ENCODE assay signal across 28 cellular contexts in the genomic region with DNA sequence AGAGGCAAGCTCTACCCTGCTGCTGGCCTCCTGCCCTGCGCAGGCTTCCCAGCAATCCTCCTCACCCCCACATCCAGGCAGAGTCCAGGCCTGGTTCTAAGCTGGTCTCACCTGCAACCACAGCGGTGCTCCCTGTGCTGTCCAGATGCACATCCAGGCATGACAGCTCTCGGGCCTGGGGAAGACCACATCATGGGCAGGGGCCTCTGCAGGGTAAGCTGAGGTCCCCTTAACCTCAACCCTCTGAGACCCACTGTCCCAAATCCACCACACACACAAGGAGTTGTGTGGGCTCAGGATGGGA. TPM values are rescaled to one million over a fixed set of nuclear protein-coding genes. Genes with fewer than 3 reads are reported as not detected.
A peak's percentile ranks its signal among the peaks of the same experiment; 100 is the strongest.
DNase-seq lines count a peak whose midpoint lies in the region; ATAC-seq, FAIRE-seq and TF ChIP-seq lines count a peak whose summit lies in the region.
"Had no signal": no experiment of that assay in that cellular context is flagged by ENCODE, and none has a peak within 500 bp of the region (broad histone marks: within the 10 kb centered on the region; RNA-seq: fewer than 3 reads in every experiment).

No MANE protein-coding gene starts in this region.

- H3K4me1 Mint-ChIP-seq in WTC11 = peaks cover 32% of the 10 kb centered on the region

- H3K27me3 ChIP-seq in PC-9 (ENCODE audit: insufficient read depth, low read depth) (no peaks in the 10 kb centered on the region), H1 (replicated peaks in 1 of 4; ENCODE audit: control insufficient read depth in 3 of 4, extremely low read depth in 1 of 4, insufficient read depth in 3 of 4, low read length in 3 of 4) (no peaks in the 10 kb centered on the region), stomach (peaks cover 0 to 53% (median 0%) of the 10 kb centered on the region in 3 donors)
- H3K27me3 ChIP-seq: BE2C, MG63 had no signal

- H3K9me3 Mint-ChIP-seq in WTC11 = no peaks in the 10 kb centered on the region
- H3K9me3 Mint-ChIP-seq: CD8-positive, alpha-beta memory T cell; H9; HFFc6 had no signal

- POLR2A ChIA-PET in PC-9 (lab: Charles Lee; ENCODE audit: unreplicated experiment) (interaction anchor here (0.6 kb wide), 1 partner anchor 9 kb away, joined by 3 read pairs; no protein-coding TSS in a partner anchor), H1 (lab: Charles Lee; ENCODE audit: partially characterized antibody) (interaction anchor here (0.9 kb wide), 1 partner anchor 13 kb away, joined by 4 read pairs; no protein-coding TSS in a partner anchor), WTC11 (lab: Charles Lee) (no interaction called here)

- no peak for FAIRE-seq in H1 (lab: Jason Lieb, UNC)
- FAIRE-seq: GM12892, GM19239 had no signal

- intact Hi-C loops in PC-9 (cut with micrococcal nuclease; ENCODE audit: unreplicated experiment) (loop anchor here (5.0 kb wide), 1 partner anchor 49 kb away; no protein-coding TSS in a partner anchor), stomach (cut with DNase I; ENCODE audit: low total_unique reads) (no loop called here)

- H4K5ac ChIP-seq in H1 (ENCODE audit: insufficient read length, low read depth, low read length) = no peak overlapping the region

- no peaks in the 10 kb centered on the region for H3K79me1 ChIP-seq in H1 (ENCODE audit: low read depth, low read length)

- peaks cover 12% of the 10 kb centered on the region; the same call in 1 of the 2 replicates for H3F3A ChIP-seq in PC-9 (ENCODE audit: insufficient read depth, low read depth)

- no peaks in the 10 kb centered on the region for H3K9me3 ChIP-seq in PC-9 (ENCODE audit: insufficient read depth, low read depth)
- H3K9me3 ChIP-seq in H1 (ENCODE audit: insufficient read depth in 2 of 2, low read depth in 1 of 2, low read length in 1 of 2) = no peaks in the 10 kb centered on the region
- no peaks in the 10 kb centered on the region for H3K9me3 ChIP-seq in stomach
- H3K9me3 ChIP-seq: BE2C, MG63 had no signal

- H2BK15ac ChIP-seq in H1 (ENCODE audit: low read length) = 0 out of 2 replicates have a peak overlapping the region, but pooled peaks have one; percentile 46

- WGBS in H1 (ENCODE audit: extremely low coverage in 1 of 2, insufficient coverage in 1 of 2, insufficient read length in 1 of 2, insufficient replicate concordance in 2 of 2, low coverage in 1 of 2, low lambda C conversion rate in 2 of 2, missing lambda C conversion rate in 1 of 2), 2 experiments = 87% methylated on average over 3 of the region's 3 CpGs; no CpG with 5 or more reads in 1 of the 2 experiments
- WGBS in stomach, 5 donors = 60 to 97% (median 92%) methylated on average over 1 to 3 of the region's 3 CpGs

- no peak overlapping the region for H3K4me3 Mint-ChIP-seq in WTC11
- H3K4me3 Mint-ChIP-seq: CD8-positive, alpha-beta memory T cell; H9; HFFc6 had no signal

- H3K14ac ChIP-seq in H1 (ENCODE audit: insufficient read length) = no peak overlapping the region

- peak overlapping the region; percentile 61 for H4K91ac ChIP-seq in H1 (replicated peaks; ENCODE audit: insufficient read length, low read length)

- TF ChIP-seq POLR2A in H1 (IDR thresholded peaks at IDR 0.05; ENCODE audit: control extremely low read depth in 1 of 2, low read depth in 2 of 2, low read length in 2 of 2) = no peak
- no peak for TF ChIP-seq POLR2A in stomach (IDR thresholded peaks at IDR 0.05)

- H3K18ac ChIP-seq in H1 (ENCODE audit: extremely low read depth, low read length) = no peak overlapping the region

- no peak overlapping the region for H2BK20ac ChIP-seq in H1 (ENCODE audit: low read length)

- no peak overlapping the region for H3K23ac ChIP-seq in H1 (ENCODE audit: insufficient read length)

- H3K27ac ChIP-seq in PC-9 (no peak overlapping the region), H1 (ENCODE audit: low read depth, low read length) (no peak overlapping the region), stomach (no peak overlapping the region)

- H3K9ac ChIP-seq in H1 (replicated peaks in 1 of 4; ENCODE audit: extremely low read depth in 1 of 4, low read depth in 3 of 4, low read length in 3 of 4) = no peak overlapping the region

- no peak overlapping the region for H3K4ac ChIP-seq in H1 (replicated peaks; ENCODE audit: insufficient read length, low read depth, low read length)

- DNase-seq in activated CD8-positive, alpha-beta memory T cell treated with anti-CD3 and anti-CD28 coated beads, Interleukin-2, amount 50 U/mL, for 48 hours = peak; percentile 40
- no peak for DNase-seq in activated CD8-positive, alpha-beta memory T cell treated with anti-CD3 and anti-CD28 coated beads, Interleukin-2, amount 50 U/mL, for 4 hours
- no peak for DNase-seq in PC-9
- DNase-seq in H1 (ENCODE audit: low read depth in 1 of 2, low spot score in 2 of 2) = no peak
- peak; percentile 24 for DNase-seq in stomach
- DNase-seq in WTC11 (ENCODE audit: low spot score) = no peak
- no peak for DNase-seq in stimulated activated naive CD4-positive, alpha-beta T cell (lab: John Stamatoyannopoulos, UW)
- no peak for DNase-seq in stimulated activated naive CD4-positive, alpha-beta T cell treated with Interleukin-2 at 50 U/mL for 16 hours (lab: John Stamatoyannopoulos, UW)
- DNase-seq: 8988T, ACHN, BE2C, DMS153, DND-41, HFFc6, KBM-7, MG63, NCI-H2029, NCI-H446, NCI-H524 treated with DMSO at 0.1 percent for 48 hours, NCI-H774, RPMI8226, SHP77 had no signal

- no peak for TF ChIP-seq EP300 in H1 (IDR thresholded peaks at IDR 0.05; ENCODE audit: borderline replicate concordance in 1 of 2, low read depth in 2 of 2, low read length in 2 of 2)
- no peak for TF ChIP-seq EP300 in stomach (IDR thresholded peaks at IDR 0.05)

- 0 out of 2 replicates have a peak overlapping the region, but pooled peaks have one; percentile 27 for H2BK12ac ChIP-seq in H1 (ENCODE audit: low read depth, low read length)

- no peaks in the 10 kb centered on the region for H3K9me2 ChIP-seq in PC-9 (ENCODE audit: insufficient read depth)

- H3K36me3 ChIP-seq in PC-9 (ENCODE audit: low read depth) (no peaks in the 10 kb centered on the region), H1 (ENCODE audit: control insufficient read depth in 2 of 4, insufficient read depth in 4 of 4, low read length in 3 of 4) (no peaks in the 10 kb centered on the region), stomach (no peaks in the 10 kb centered on the region)
- H3K36me3 ChIP-seq: BE2C, MG63 had no signal

- H4K20me1 ChIP-seq in PC-9 (ENCODE audit: insufficient read depth) (no peaks in the 10 kb centered on the region), H1 (replicated peaks in 1 of 2; ENCODE audit: control insufficient read depth in 1 of 2, insufficient read depth in 2 of 2, low read length in 2 of 2) (no peaks in the 10 kb centered on the region)

- no peak overlapping the region for H3K56ac ChIP-seq in H1 (replicated peaks; ENCODE audit: insufficient read length, low read depth, low read length)

- peak overlapping the region; percentile 35; the same call in 1 of the 2 replicates for H2BK5ac ChIP-seq in H1 (ENCODE audit: low read depth, low read length)

- peak overlapping the region; percentile 73; the same call in 1 of the 2 replicates for H4K8ac ChIP-seq in H1 (ENCODE audit: extremely low read depth, insufficient read depth, low read length)

- BruUV-seq in PC-9 (replicated peaks; lab: Mats Ljungman, UMichigan) = no TSS peak

- H3K4me2 ChIP-seq in PC-9 = peak overlapping the region; percentile 93
- H3K4me2 ChIP-seq in H1 (ENCODE audit: insufficient read depth in 1 of 2, low read depth in 2 of 2, low read length in 2 of 2) = no peak overlapping the region

- no peak overlapping the region for H3K27ac Mint-ChIP-seq in WTC11
- H3K27ac Mint-ChIP-seq: CD8-positive, alpha-beta memory T cell; H9; HFFc6 had no signal

- no peak overlapping the region for H2BK120ac ChIP-seq in H1 (replicated peaks; ENCODE audit: low read depth, low read length)

- H3K79me2 ChIP-seq in PC-9 (ENCODE audit: low read depth) (no peaks in the 10 kb centered on the region), H1 (ENCODE audit: control insufficient read depth in 1 of 2, insufficient read depth in 2 of 2, low read length in 2 of 2) (no peaks in the 10 kb centered on the region)

- no peak overlapping the region for H2AK5ac ChIP-seq in H1 (ENCODE audit: low read depth, low read length)

- no peak for ATAC-seq in WTC11

- TF ChIP-seq CTCF in PC-9 (conservative IDR thresholded peaks at IDR 0.05) (no peak), H1 (IDR thresholded peaks at IDR 0.05; ENCODE audit: control extremely low read depth in 1 of 3, insufficient read depth in 1 of 3, low read depth in 1 of 3, low read length in 3 of 3) (no peak), stomach (IDR thresholded peaks at IDR 0.05) (no peak), WTC11 (IDR thresholded peaks at IDR 0.05) (no peak)

- H3K4me1 ChIP-seq in PC-9 (replicated peaks; ENCODE audit: insufficient read depth) (peaks cover 29% of the 10 kb centered on the region), H1 (replicated peaks in 1 of 4; ENCODE audit: control insufficient read depth in 3 of 4, insufficient read depth in 4 of 4, low read length in 3 of 4) (peaks cover 6 to 21% (median 12%) of the 10 kb centered on the region in 4 experiments), stomach (peaks cover 9 to 25% (median 19%) of the 10 kb centered on the region in 4 donors)
- H3K4me1 ChIP-seq: BE2C had no signal

- H3K4me3 ChIP-seq in PC-9 = no peak overlapping the region
- no peak overlapping the region for H3K4me3 ChIP-seq in H1 (ENCODE audit: extremely low read depth in 1 of 4, insufficient read depth in 2 of 4, low read depth in 3 of 4, low read length in 4 of 4)
- H3K4me3 ChIP-seq in stomach = no peak overlapping the region
- H3K4me3 ChIP-seq: MG63 had no signal

- H2AFZ ChIP-seq in PC-9 (no peak overlapping the region), H1 (ENCODE audit: low read length) (no peak overlapping the region)

- no peak for TF ChIP-seq RAD21 in H1 (IDR thresholded peaks at IDR 0.05 in 1 of 2, conservative IDR thresholded peaks at IDR 0.05 in 1 of 2; ENCODE audit: low read depth in 2 of 2, low read length in 2 of 2)

- CTCF ChIA-PET in PC-9 (lab: Charles Lee) (interaction anchor here (0.9 to 1.6 kb wide), 3 partner anchors 12 to 41 kb away, joined by 3 to 6 read pairs (median 3); no protein-coding TSS in a partner anchor), H1 (lab: Charles Lee; ENCODE audit: partially characterized antibody) (interaction anchor here (0.7 to 14.0 kb wide), 22 partner anchors 9 to 282 kb away, joined by 3 to 425 read pairs (median 15); partner anchors contain the start of genes PLA2G4D and VPS39), WTC11 (lab: Charles Lee) (interaction anchor here (0.9 to 10.6 kb wide), 25 partner anchors 10 to 310 kb away, joined by 3 to 164 read pairs (median 11); partner anchors contain the start of genes MAPKBP1 and PLA2G4D)

- H3K36me3 Mint-ChIP-seq in WTC11 = no peaks in the 10 kb centered on the region
- H3K36me3 Mint-ChIP-seq: CD14-positive monocyte; CD8-positive, alpha-beta memory T cell had no signal

- H3K27me3 Mint-ChIP-seq in WTC11 (ENCODE audit: low read depth) = no peaks in the 10 kb centered on the region

- H3K23me2 ChIP-seq in H1 (ENCODE audit: low read depth, low read length) = no peaks in the 10 kb centered on the region; the same call in 1 of the 2 replicates

RNA-seq across cellular contexts. Expression of gene PLA2G4D, which starts 10.8 kb away (rescaled TPM):
- total RNA-seq in PC-9 (2021) = 0.90 and 1.4 TPM in 2 replicates
- 0.07 and 0.33 TPM in 2 replicates for total RNA-seq in H1 (2021; fragmentation: NEBNext Ultra II Directional; extraction: Animal tissue kit (Norgen Biotek cat#: 25700))
- 0.18 and 0.20 TPM in 2 replicates for polyA plus RNA-seq in H1 (2011; rRNA removed)
- 0.14 TPM for polyA plus RNA-seq in H1 (2011; cell fraction: cytosol; rRNA removed)
- 0.67 TPM for polyA plus RNA-seq in H1 (2011; cell fraction: nucleus; rRNA removed)
- polyA plus RNA-seq in H1 (2012, experiment 1 of 2) = 0.06 to 0.13 TPM (median 0.09 TPM) in 3 of 4 replicates, not detected in the other
- 0.09 TPM for polyA plus RNA-seq in H1 (2012, experiment 2 of 2)
- 0.10 TPM for polyA plus RNA-seq in H1 (2013, experiment 1 of 2)
- polyA plus RNA-seq in H1 (2013, experiment 2 of 2) = 0.06 TPM
- 0.22 TPM in 1 of 2 replicates, not detected in the other for polyA minus RNA-seq in H1 (2011; rRNA and poly(A)+ RNA removed)
- not detected for polyA minus RNA-seq in H1 (2011; cell fraction: cytosol; rRNA and poly(A)+ RNA removed)
- polyA minus RNA-seq in H1 (2011; cell fraction: nucleus; rRNA and poly(A)+ RNA removed) = 0.30 TPM
- 1 to 10 TPM in 2 of 5 donors, not detected in 3; 1.2 to 2.9 TPM for total RNA-seq in stomach
- polyA plus RNA-seq in stomach = 1 to 10 TPM in 1 of 3 donors, under 1 TPM in 1, not detected in 1; 0.18 to 3.2 TPM
- 0.07 to 0.24 TPM (median 0.09 TPM) in 3 replicates for total RNA-seq in WTC11 (2021)
- total RNA-seq: CD8-positive, alpha-beta memory T cell; HFFc6; LHCN-M2 had no signal
- polyA plus RNA-seq: CD14-positive monocyte; CD8-positive, alpha-beta memory T cell had no signal

Comparison
In these comparisons a context has a peak if more than half of its experiments do, and no peak if none do; other contexts are left out.
1. DNase-seq: peak in activated CD8-positive, alpha-beta memory T cell treated with anti-CD3 and anti-CD28 coated beads, Interleukin-2, amount 50 U/mL, for 48 hours (single experiment) and stomach (single experiment); none in activated CD8-positive, alpha-beta memory T cell treated with anti-CD3 and anti-CD28 coated beads, Interleukin-2, amount 50 U/mL, for 4 hours (single experiment), PC-9 (0 of 2), H1 (0 of 2), WTC11 (single experiment), stimulated activated naive CD4-positive, alpha-beta T cell (0 of 6) and stimulated activated naive CD4-positive, alpha-beta T cell treated with Interleukin-2 at 50 U/mL for 16 hours (single experiment).